ENCODE assay signal across 16 cellular contexts in genomic region chr4:19615086-19615689, GRCh38.
"Had no signal": no experiment of that assay in that cellular context is flagged by ENCODE, and none has a peak within 500 bp of the region (broad histone marks: within the 10 kb centered on the region; RNA-seq: fewer than 3 reads in every experiment).

No MANE protein-coding gene starts in this region.

- H3K27ac ChIP-seq: foreskin keratinocyte, left ventricle myocardium inferior had no signal

- H3K27me3 ChIP-seq: foreskin keratinocyte had no signal

- H3K4me3 ChIP-seq: left ventricle myocardium inferior had no signal

- ATAC-seq: activated CD4-positive, CD25-positive, alpha-beta regulatory T cell treated with anti-CD3 and anti-CD28 coated beads, Interleukin-2, amount 50 U/mL, for 24 hours; foreskin keratinocyte; natural killer cell treated with Interleukin-12 subunit alpha and Interleukin-12 subunit beta and Interleukin-15 and Interleukin-18, amount 100 ng/mL, for 72 hours; stimulated activated effector memory CD8-positive, alpha-beta T cell treated with anti-CD3 and anti-CD28 coated beads, Interleukin-12 subunit alpha, Interleukin-12 subunit beta, amount 100 ng/mL, for 72 hours had no signal

- H3K36me3 ChIP-seq: left ventricle myocardium inferior had no signal

- FAIRE-seq: urothelium cell line had no signal

- H3K4me1 ChIP-seq: foreskin keratinocyte, left ventricle myocardium inferior had no signal

- DNase-seq: activated CD4-positive, alpha-beta T cell treated with anti-CD3 and anti-CD28 coated beads, Interleukin-2, amount 50 U/mL, for 1 hour; activated naive CD4-positive, alpha-beta T cell; activated naive CD8-positive, alpha-beta T cell treated with anti-CD3 and anti-CD28 coated beads, Interleukin-2, amount 10 ng/mL, durations not matched to agents 7 days and 5 days; activated T-cell treated with anti-CD3 and anti-CD28 coated beads for 4 hours; cortex of kidney; effector CD8-positive, alpha-beta T cell; foreskin keratinocyte; glutamatergic neuron; hypothalamus; left ventricle myocardium inferior; nucleus accumbens; retina had no signal
